In the genomic region with DNA sequence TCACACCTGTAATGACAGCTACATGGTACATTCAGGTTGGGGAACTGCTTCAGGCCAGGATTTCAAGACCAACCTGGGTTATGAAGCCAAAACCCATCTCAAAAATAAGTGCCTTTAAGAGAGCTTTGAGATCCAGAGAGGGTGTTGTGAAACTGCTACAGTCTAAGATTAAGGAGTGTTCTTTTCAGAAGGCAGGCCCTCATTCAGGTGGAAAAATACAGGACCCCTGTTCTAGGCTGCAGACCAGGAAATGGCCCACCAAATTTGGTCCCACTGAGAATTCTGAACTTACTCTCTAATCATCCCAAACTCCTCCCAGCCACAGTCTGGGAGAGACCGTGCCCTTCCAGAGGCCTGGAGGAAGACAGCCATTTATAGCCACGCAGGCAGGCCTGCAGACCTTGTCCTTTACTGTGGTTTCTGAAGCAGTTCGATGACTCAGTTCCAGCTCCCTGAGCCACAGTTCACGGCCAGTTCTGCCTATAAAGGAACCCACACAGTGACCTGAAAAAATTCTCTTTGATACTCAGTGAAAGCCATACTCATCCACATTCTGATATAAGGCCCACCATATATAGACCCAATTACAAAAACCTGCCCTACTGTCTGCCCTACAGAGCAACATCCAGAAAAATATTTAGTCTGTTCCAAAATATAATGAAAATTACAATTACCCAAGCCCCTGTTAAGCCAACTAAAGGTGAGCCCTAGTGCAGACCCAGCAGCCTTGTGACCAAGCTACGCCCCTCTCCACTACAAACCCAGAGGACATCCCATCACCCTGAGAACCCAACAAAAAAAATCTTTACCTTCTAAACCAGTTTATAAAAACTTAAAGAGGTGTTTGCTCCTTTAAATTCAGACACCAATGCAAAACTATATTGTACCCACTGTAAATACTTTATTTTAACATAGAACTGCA, we compare ENCODE assay signal across 10 cellular contexts.
DNase-seq lines count a peak whose midpoint lies in the region; ATAC-seq and TF ChIP-seq lines count a peak whose summit lies in the region.
"Had no signal": no experiment of that assay in that cellular context is flagged by ENCODE, and none has a peak within 500 bp of the region (broad histone marks: within the 10 kb centered on the region; RNA-seq: fewer than 3 reads in every experiment).

No MANE protein-coding gene starts in this region.

- peak overlapping the region; percentile 48 for H3K27ac Mint-ChIP-seq in stimulated activated memory B cell treated with anti-CD40 and anti-IgM and Interleukin-4, amounts not matched to agents 10 μg/mL and 1 μg/mL and 100 μg/mL, for 72 hours
- H3K27ac Mint-ChIP-seq: activated naive CD4-positive, alpha-beta T cell treated with anti-CD3 and anti-CD28 coated beads for 36 hours had no signal

- H3K4me1 Mint-ChIP-seq in stimulated activated memory B cell treated with anti-CD40 and anti-IgM and Interleukin-4, amounts not matched to agents 10 μg/mL and 1 μg/mL and 100 μg/mL, for 72 hours: peaks cover 12% of the 10 kb centered on the region

- peaks cover 71% of the 10 kb centered on the region for H3K36me3 Mint-ChIP-seq in stimulated activated memory B cell treated with anti-CD40 and anti-IgM and Interleukin-4, amounts not matched to agents 10 μg/mL and 1 μg/mL and 100 μg/mL, for 72 hours

- H3K4me3 ChIP-seq in foreskin fibroblast (ENCODE audit: low read depth in 1 of 2, low read length in 2 of 2): no peak overlapping the region

- no peak overlapping the region for H3K4me3 Mint-ChIP-seq in stimulated activated memory B cell treated with anti-CD40 and anti-IgM and Interleukin-4, amounts not matched to agents 10 μg/mL and 1 μg/mL and 100 μg/mL, for 72 hours
- H3K4me3 Mint-ChIP-seq: activated naive CD4-positive, alpha-beta T cell treated with anti-CD3 and anti-CD28 coated beads for 36 hours had no signal

- no peaks in the 10 kb centered on the region for H3K27me3 Mint-ChIP-seq in stimulated activated memory B cell treated with anti-CD40 and anti-IgM and Interleukin-4, amounts not matched to agents 10 μg/mL and 1 μg/mL and 100 μg/mL, for 72 hours

- DNase-seq in DMS53 (lab: John Stamatoyannopoulos, UW) (peak; percentile 28), DMS53 treated with DMSO at 0.1 percent for 48 hours (lab: John Stamatoyannopoulos, UW; ENCODE audit: unreplicated experiment) (no peak), T1000 (lab: John Stamatoyannopoulos, UW) (peak; percentile 33), foreskin fibroblast (peak; percentile 9 to 25), NCI-H526 treated with DMSO at 0.1 percent for 48 hours (lab: John Stamatoyannopoulos, UW) (no peak), NCI-H524 treated with DMSO at 0.1 percent for 48 hours (lab: John Stamatoyannopoulos, UW) (no peak)
- DNase-seq: activated naive CD4-positive, alpha-beta T cell treated with anti-CD3 and anti-CD28 coated beads for 36 hours; NCI-H1048 had no signal

- no peak for ATAC-seq in stimulated activated memory B cell treated with anti-CD40 and anti-IgM and Interleukin-4, amounts not matched to agents 10 μg/mL and 1 μg/mL and 100 μg/mL, for 72 hours
- no peak for ATAC-seq in HG02759 (IDR thresholded peaks at IDR 0.05; ENCODE audit: unreplicated experiment)

- H3K9me3 Mint-ChIP-seq in stimulated activated memory B cell treated with anti-CD40 and anti-IgM and Interleukin-4, amounts not matched to agents 10 μg/mL and 1 μg/mL and 100 μg/mL, for 72 hours: peaks cover 3% of the 10 kb centered on the region

- TF ChIP-seq CTCF in foreskin fibroblast (IDR thresholded peaks at IDR 0.05; ENCODE audit: low read depth, low read length): no peak

Comparison
In these comparisons a context has a peak if more than half of its experiments do, and no peak if none do; other contexts are left out.
1. DNase-seq: peak in DMS53 (single experiment), T1000 (single experiment) and foreskin fibroblast (2 of 2); none in DMS53 treated with DMSO at 0.1 percent for 48 hours (single experiment), NCI-H526 treated with DMSO at 0.1 percent for 48 hours (single experiment) and NCI-H524 treated with DMSO at 0.1 percent for 48 hours (single experiment).